ENCODE assay signal across 27 cellular contexts in genomic region chr9:130062750-130063149, GRCh38.
"Had no signal": no experiment of that assay in that cellular context is flagged by ENCODE, and none has a peak within 500 bp of the region (broad histone marks: within the 10 kb centered on the region; RNA-seq: fewer than 3 reads in every experiment).

No MANE protein-coding gene starts in this region.

- H3K4me3 Mint-ChIP-seq: activated CD4-positive, alpha-beta T cell treated with anti-CD3 and anti-CD28 coated beads, Interleukin-2, amount 10 ng/mL, durations not matched to agents 24 days and 14 days; activated naive CD4-positive, alpha-beta T cell treated with anti-CD3 and anti-CD28 coated beads, Interleukin-2, amount 10 ng/mL, durations not matched to agents 7 days and 5 days; activated naive CD8-positive, alpha-beta T cell treated with anti-CD3 and anti-CD28 coated beads, Interleukin-2, amount 10 ng/mL, durations not matched to agents 7 days and 5 days; activated T-cell treated with anti-CD3 and anti-CD28 coated beads, Interleukin-2, amount 50 U/mL, for 4 hours; activated T-helper 1 cell treated with anti-CD3 and anti-CD28 coated beads, Interleukin-12 subunit alpha, Interleukin-12 subunit beta, Interleukin-2, Interleukin-4 antibody, amounts not matched to agents 30 ng/mL and 10 ng/mL and 1 ng/mL, durations not matched to agents 14 hours and 24 hours and 36 hours; T-helper 1 cell treated with Interleukin-12 subunit alpha and Interleukin-12 subunit beta and Interleukin-4 antibody, amounts not matched to agents 30 μg/mL and 1 μg/mL, for 36 hours; T-helper 2 cell treated with Interferon-gamma antibody and Interleukin-4, amounts not matched to agents 5 μg/mL and 100 μg/mL, for 36 hours had no signal

- H3K27ac ChIP-seq: ascending aorta, cardiac muscle cell, SJCRH30, SK-N-MC had no signal

- H3K9me3 Mint-ChIP-seq: activated CD4-positive, alpha-beta T cell treated with anti-CD3 and anti-CD28 coated beads, Interleukin-2, amount 10 ng/mL, durations not matched to agents 24 days and 14 days; activated naive CD4-positive, alpha-beta T cell treated with anti-CD3 and anti-CD28 coated beads, Interleukin-2, amount 10 ng/mL, durations not matched to agents 7 days and 5 days; activated naive CD8-positive, alpha-beta T cell treated with anti-CD3 and anti-CD28 coated beads, Interleukin-2, amount 10 ng/mL, durations not matched to agents 7 days and 5 days; activated T-cell treated with anti-CD3 and anti-CD28 coated beads, Interleukin-2, amount 50 U/mL, for 4 hours; activated T-helper 1 cell treated with anti-CD3 and anti-CD28 coated beads, Interleukin-12 subunit alpha, Interleukin-12 subunit beta, Interleukin-2, Interleukin-4 antibody, amounts not matched to agents 30 ng/mL and 10 ng/mL and 1 ng/mL, durations not matched to agents 14 hours and 24 hours and 36 hours; T-helper 1 cell treated with Interleukin-12 subunit alpha and Interleukin-12 subunit beta and Interleukin-4 antibody, amounts not matched to agents 30 μg/mL and 1 μg/mL, for 36 hours; T-helper 2 cell treated with Interferon-gamma antibody and Interleukin-4, amounts not matched to agents 5 μg/mL and 100 μg/mL, for 36 hours had no signal

- H3K4me1 ChIP-seq: SJCRH30 had no signal

- ATAC-seq: activated T-cell treated with anti-CD3 and anti-CD28 coated beads, Interleukin-2, amount 50 U/mL, for 4 hours; Panc1 had no signal

- H3K9me3 ChIP-seq: ascending aorta, SJCRH30 had no signal

- H3K27me3 Mint-ChIP-seq: activated CD4-positive, alpha-beta T cell treated with anti-CD3 and anti-CD28 coated beads, Interleukin-2, amount 10 ng/mL, durations not matched to agents 24 days and 14 days; activated naive CD4-positive, alpha-beta T cell treated with anti-CD3 and anti-CD28 coated beads, Interleukin-2, amount 10 ng/mL, durations not matched to agents 7 days and 5 days; activated naive CD8-positive, alpha-beta T cell treated with anti-CD3 and anti-CD28 coated beads, Interleukin-2, amount 10 ng/mL, durations not matched to agents 7 days and 5 days had no signal

- H3K36me3 ChIP-seq: cardiac muscle cell had no signal

- H3K27me3 ChIP-seq: ascending aorta, cardiac muscle cell, SJCRH30 had no signal

- H3K4me3 ChIP-seq: ascending aorta, cardiac muscle cell, SJCRH30, SK-N-MC had no signal

- H3K27ac Mint-ChIP-seq: activated CD4-positive, alpha-beta T cell treated with anti-CD3 and anti-CD28 coated beads, Interleukin-2, amount 10 ng/mL, durations not matched to agents 24 days and 14 days; activated naive CD4-positive, alpha-beta T cell treated with anti-CD3 and anti-CD28 coated beads, Interleukin-2, amount 10 ng/mL, durations not matched to agents 7 days and 5 days; activated naive CD8-positive, alpha-beta T cell treated with anti-CD3 and anti-CD28 coated beads, Interleukin-2, amount 10 ng/mL, durations not matched to agents 7 days and 5 days; activated T-helper 1 cell treated with anti-CD3 and anti-CD28 coated beads, Interleukin-12 subunit alpha, Interleukin-12 subunit beta, Interleukin-2, Interleukin-4 antibody, amounts not matched to agents 30 ng/mL and 10 ng/mL and 1 ng/mL, durations not matched to agents 14 hours and 24 hours and 36 hours; T-helper 1 cell treated with Interleukin-12 subunit alpha and Interleukin-12 subunit beta and Interleukin-4 antibody, amounts not matched to agents 30 μg/mL and 1 μg/mL, for 36 hours; T-helper 2 cell treated with Interferon-gamma antibody and Interleukin-4, amounts not matched to agents 5 μg/mL and 100 μg/mL, for 36 hours had no signal

- DNase-seq: activated CD4-positive, alpha-beta T cell treated with anti-CD3 and anti-CD28 coated beads, Interleukin-2, amount 10 ng/mL, durations not matched to agents 24 days and 14 days; activated CD4-positive, alpha-beta T cell treated with anti-CD3 and anti-CD28 coated beads, Interleukin-2, amount 50 U/mL, for 4 hours; activated CD8-positive, alpha-beta memory T cell treated with anti-CD3 and anti-CD28 coated beads, Interleukin-2, amount 50 U/mL, for 4 hours; activated gamma-delta T cell treated with Interleukin-2 at 50 U/mL for 16 hours; activated naive CD4-positive, alpha-beta T cell treated with anti-CD3 and anti-CD28 coated beads, Interleukin-2, amount 10 ng/mL, durations not matched to agents 7 days and 5 days; activated naive CD8-positive, alpha-beta T cell treated with anti-CD3 and anti-CD28 coated beads, Interleukin-2, amount 10 ng/mL, durations not matched to agents 7 days and 5 days; activated T-cell treated with anti-CD3 and anti-CD28 coated beads for 4 hours; activated T-cell treated with anti-CD3 and anti-CD28 coated beads, Interleukin-2, amount 50 U/mL, for 4 hours; amygdala; Karpas-422; KBM-7; NCI-H1105; NCI-H1417 treated with DMSO at 0.1 percent for 48 hours; NCI-H1694; NCI-H1930; NCI-H345; NCI-H524 treated with DMSO at 0.1 percent for 48 hours; SHP77; SJCRH30 had no signal

- FAIRE-seq: TTC549 had no signal
